ENCODE assay signal across 21 cellular contexts in the genomic region with DNA sequence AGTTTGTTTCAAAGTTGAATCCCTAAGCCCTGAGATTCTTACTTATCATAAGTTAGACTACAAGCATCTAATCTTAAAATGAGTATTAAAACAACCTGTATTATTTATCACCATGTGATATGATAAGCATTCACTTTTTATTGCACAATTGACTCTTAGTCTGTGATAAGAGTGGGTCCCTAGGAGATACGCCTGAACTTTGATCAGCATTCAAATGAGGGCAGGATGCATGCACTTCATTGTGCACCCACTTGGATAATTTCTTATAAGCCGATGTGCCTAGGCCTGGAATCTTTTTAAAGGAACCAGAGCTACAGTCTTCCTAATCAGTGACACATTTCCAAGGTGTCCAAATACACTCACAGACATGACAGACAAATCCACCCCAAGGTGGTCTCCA.
"Had no signal": no experiment of that assay in that cellular context is flagged by ENCODE, and none has a peak within 500 bp of the region (broad histone marks: within the 10 kb centered on the region; RNA-seq: fewer than 3 reads in every experiment).

No MANE protein-coding gene starts in this region.

- H3K36me3 ChIP-seq: left ventricle myocardium inferior, ovary, right atrium auricular region, spleen, stomach, thyroid gland, upper lobe of right lung had no signal

- H3K4me1 ChIP-seq: left ventricle myocardium inferior, right atrium auricular region, testis, thyroid gland, upper lobe of right lung had no signal

- H3K27me3 ChIP-seq: ovary, right atrium auricular region, spleen, stomach, testis, thyroid gland, upper lobe of right lung had no signal

- FAIRE-seq: islet of Langerhans, kidney, urothelium cell line had no signal

- H3K4me3 ChIP-seq: left ventricle myocardium inferior, lung, ovary, right atrium auricular region, skin epidermis, spleen, stomach, testis, thyroid gland, upper lobe of right lung had no signal

- H3K27ac ChIP-seq: left ventricle myocardium inferior, ovary, right atrium auricular region, skin epidermis, spleen, testis, thyroid gland, upper lobe of right lung had no signal

- H3K9me3 ChIP-seq: left ventricle myocardium inferior, ovary, right atrium auricular region, stomach, testis, thyroid gland, upper lobe of right lung had no signal

- DNase-seq: hypothalamus; immature natural killer cell; kidney; left ventricle myocardium inferior; mesendoderm; naive thymus-derived CD4-positive, alpha-beta T cell; ovary; spleen; stimulated activated CD4-positive, alpha-beta T cell treated with anti-CD3 and anti-CD28 coated beads, Interleukin-2, amount 100 ng/mL, for 48 hours; stimulated activated CD4-positive, alpha-beta T cell treated with anti-CD3 and anti-CD28 coated beads, Interleukin-4, amount 100 ng/mL, for 4 hours; stimulated activated naive B cell treated with anti-CD40 and anti-IgM and Interleukin-4, amounts not matched to agents 10 μg/mL and 1 μg/mL and 100 μg/mL, for 72 hours; stimulated activated naive CD8-positive, alpha-beta T cell treated with anti-CD3 and anti-CD28 coated beads, Interleukin-15, Interleukin-2, amounts not matched to agents 100 U/mL and 50 U/mL, for 24 hours; stomach; testis; thyroid gland; upper lobe of right lung had no signal
